In genomic region chr5:131630208-131630962, GRCh38 we compare ENCODE assay signal across 16 cellular contexts. TPM values are rescaled to one million over a fixed set of nuclear protein-coding genes. Genes with fewer than 3 reads are reported as not detected.
DNase-seq lines count a peak whose midpoint lies in the region; ATAC-seq, FAIRE-seq and TF ChIP-seq lines count a peak whose summit lies in the region.
"Had no signal": no experiment of that assay in that cellular context is flagged by ENCODE, and none has a peak within 500 bp of the region (broad histone marks: within the 10 kb centered on the region; RNA-seq: fewer than 3 reads in every experiment).

No MANE protein-coding gene starts in this region.

- ATAC-seq in HCT116 (no peak), PC-3 (peak; percentile 35), GM18519 (IDR thresholded peaks at IDR 0.05; ENCODE audit: low FRiP score, unreplicated experiment) (no peak), HG03039 (IDR thresholded peaks at IDR 0.05; ENCODE audit: unreplicated experiment) (no peak)
- ATAC-seq: gastrocnemius medialis had no signal

- intact Hi-C loops in HCT116 (cut with micrococcal nuclease) (no loop called here), PC-3 (cut with micrococcal nuclease) (loop anchor here (1.0 kb wide), 1 partner anchor 41 kb away; no protein-coding TSS in a partner anchor)

- H4K20me1 ChIP-seq in HCT116 (ENCODE audit: insufficient read depth), result peaks cover 7% of the 10 kb centered on the region; the same call in 1 of the 2 replicates
- H4K20me1 ChIP-seq in PC-3 (ENCODE audit: low read length), result peaks cover 21% of the 10 kb centered on the region

- peaks cover 96% of the 10 kb centered on the region for H3K79me2 ChIP-seq in HCT116 (ENCODE audit: insufficient read depth, low read length)
- peaks cover 96% of the 10 kb centered on the region for H3K79me2 ChIP-seq in PC-3 (ENCODE audit: low read length)

- DNase-seq in DMS53 (lab: John Stamatoyannopoulos, UW) (peak; percentile 22), DMS53 treated with DMSO at 0.1 percent for 48 hours (lab: John Stamatoyannopoulos, UW; ENCODE audit: unreplicated experiment) (no peak), HCT116 (ENCODE audit: low read depth, low spot score) (no peak), PC-3 (peak; percentile 65)
- DNase-seq in activated CD4-positive, alpha-beta T cell treated with anti-CD3 and anti-CD28 coated beads for 4 hours, result no peak
- DNase-seq: 8988T; activated CD4-positive, alpha-beta T cell treated with anti-CD3 and anti-CD28 coated beads, Interleukin-2, amount 10 ng/mL, durations not matched to agents 24 days and 14 days; Caco-2; gastrocnemius medialis; midbrain; NCI-H226 had no signal

- H3K9me3 ChIP-seq in HCT116 (ENCODE audit: control insufficient read depth in 1 of 2, insufficient read depth in 1 of 2, low read depth in 1 of 2, low read length in 2 of 2), result no peaks in the 10 kb centered on the region
- H3K9me3 ChIP-seq in PC-3 (ENCODE audit: low read length), result no peaks in the 10 kb centered on the region
- H3K9me3 ChIP-seq: Caco-2, gastrocnemius medialis had no signal

- H3K36me3 ChIP-seq in HCT116 (ENCODE audit: control insufficient read depth in 1 of 2, insufficient read depth in 2 of 2, low read length in 2 of 2) (no peaks in the 10 kb centered on the region), PC-3 (ENCODE audit: low read depth, low read length) (no peaks in the 10 kb centered on the region)
- H3K36me3 ChIP-seq: gastrocnemius medialis had no signal

- peak overlapping the region; percentile 58; the same call in 1 of the 2 replicates for H3K4me2 ChIP-seq in HCT116 (ENCODE audit: low read length)
- H3K4me2 ChIP-seq in PC-3 (ENCODE audit: low read length), result peak overlapping the region; percentile 72

- POLR2A ChIA-PET in HCT116 (lab: Charles Lee) (no interaction called here), PC-3 (lab: Charles Lee; ENCODE audit: unreplicated experiment) (interaction anchor here (0.7 kb wide), 2 partner anchors 145 to 372 kb away, joined by 4 read pairs; no protein-coding TSS in a partner anchor)

- H3K9me2 ChIP-seq in HCT116 (ENCODE audit: insufficient read depth) (no peaks in the 10 kb centered on the region), PC-3 (replicated peaks; ENCODE audit: low read length) (no peaks in the 10 kb centered on the region)

- H3K9ac ChIP-seq in HCT116 (ENCODE audit: low read length) (no peak overlapping the region), PC-3 (ENCODE audit: low read length) (peak overlapping the region; percentile 42)

- H3K4me1 ChIP-seq in HCT116 (ENCODE audit: control insufficient read depth in 1 of 2, insufficient read depth in 2 of 2, low read length in 2 of 2), result peaks cover 9 to 36% of the 10 kb centered on the region in 2 experiments
- peaks cover 36% of the 10 kb centered on the region for H3K4me1 ChIP-seq in PC-3 (ENCODE audit: insufficient read depth, low read length)

- CTCF ChIA-PET in HCT116 (lab: Charles Lee), result interaction anchor here (1.4 kb wide), 1 partner anchor 377 kb away, joined by 5 read pairs; no protein-coding TSS in a partner anchor
- CTCF ChIA-PET in PC-3 (lab: Charles Lee), result no interaction called here

- peak; percentile 41 for FAIRE-seq in islet of Langerhans (lab: Jason Lieb, UNC)

- H2AFZ ChIP-seq in HCT116 (ENCODE audit: low read depth, low read length, poor library complexity, severe bottlenecking) (no peak overlapping the region), PC-3 (ENCODE audit: low read length) (no peak overlapping the region)

- RAD21 ChIA-PET in HCT116 (lab: Charles Lee; ENCODE audit: low non-redundant PET in 1 of 2, low total read pairs in 2 of 2, uncharacterized antibody in 2 of 2, unreplicated experiment in 2 of 2), result no interaction called here

- BruUV-seq in HCT116 (replicated peaks; lab: Mats Ljungman, UMichigan), result no TSS peak
- no TSS peak for BruUV-seq in PC-3 (replicated peaks; lab: Mats Ljungman, UMichigan)

- H3K27me3 ChIP-seq in HCT116 (ENCODE audit: insufficient read depth, low read length) (no peaks in the 10 kb centered on the region), PC-3 (ENCODE audit: low read length) (no peaks in the 10 kb centered on the region)
- H3K27me3 ChIP-seq: gastrocnemius medialis had no signal

- TF ChIP-seq RAD21 in HCT116 (IDR thresholded peaks at IDR 0.05; ENCODE audit: low read depth), result no peak

- no peaks in the 10 kb centered on the region for H3F3A ChIP-seq in PC-3 (ENCODE audit: low read length, unreplicated experiment)

- H3K4me3 ChIP-seq in HCT116 (replicated peaks in 1 of 2; ENCODE audit: low read depth in 1 of 2, low read length in 2 of 2) (no peak overlapping the region), PC-3 (ENCODE audit: low read length) (peak overlapping the region; percentile 23)
- H3K4me3 ChIP-seq: gastrocnemius medialis, skin epidermis had no signal

- TF ChIP-seq CTCF in HCT116 (IDR thresholded peaks at IDR 0.05 in 2 of 3, conservative IDR thresholded peaks at IDR 0.05 in 1 of 3; ENCODE audit: borderline replicate concordance in 1 of 3, insufficient read depth in 1 of 3, low read depth in 2 of 3, low read length in 2 of 3) (no peak), PC-3 (conservative IDR thresholded peaks at IDR 0.05; ENCODE audit: low read depth, low read length) (no peak)

- TF ChIP-seq POLR2A in HCT116 (IDR thresholded peaks at IDR 0.05; ENCODE audit: borderline replicate concordance, extremely low read depth, insufficient read depth, insufficient read length), result no peak

- H3K27ac ChIP-seq in HCT116 (ENCODE audit: low read depth, low read length) (no peak overlapping the region), PC-3 (ENCODE audit: low read length) (peak overlapping the region; percentile 90)
- H3K27ac ChIP-seq: gastrocnemius medialis, RWPE1 had no signal

TF ChIP-seq in HCT116, 20 proteins besides CTCF, POLR2A, EP300 and RAD21:
- TF ChIP-seq CBX3 (IDR thresholded peaks at IDR 0.05; ENCODE audit: low read depth) (no peak), ELF1 (IDR thresholded peaks at IDR 0.05; ENCODE audit: borderline replicate concordance, low read depth) (no peak), EZH2 (IDR thresholded peaks at IDR 0.05) (no peak), TCF7L2 (IDR thresholded peaks at IDR 0.05; ENCODE audit: borderline replicate concordance, extremely low read depth, insufficient read depth, insufficient read length) (no peak), SP1 (IDR thresholded peaks at IDR 0.05; ENCODE audit: low read depth) (no peak), ATF3 (IDR thresholded peaks at IDR 0.05) (no peak), SRF (IDR thresholded peaks at IDR 0.05; ENCODE audit: low read depth) (no peak), POLR2AphosphoS5 (IDR thresholded peaks at IDR 0.05; ENCODE audit: low read depth, low read length) (no peak), FOSL1 (IDR thresholded peaks at IDR 0.05; ENCODE audit: low read depth) (no peak), CEBPB (IDR thresholded peaks at IDR 0.05; ENCODE audit: low read depth) (no peak), EGR1 (IDR thresholded peaks at IDR 0.05; ENCODE audit: low read depth) (no peak), ZNF274 (IDR thresholded peaks at IDR 0.05; ENCODE audit: low read depth, low read length) (no peak), JUND (IDR thresholded peaks at IDR 0.05) (no peak)
- TF ChIP-seq, protein P1, sequence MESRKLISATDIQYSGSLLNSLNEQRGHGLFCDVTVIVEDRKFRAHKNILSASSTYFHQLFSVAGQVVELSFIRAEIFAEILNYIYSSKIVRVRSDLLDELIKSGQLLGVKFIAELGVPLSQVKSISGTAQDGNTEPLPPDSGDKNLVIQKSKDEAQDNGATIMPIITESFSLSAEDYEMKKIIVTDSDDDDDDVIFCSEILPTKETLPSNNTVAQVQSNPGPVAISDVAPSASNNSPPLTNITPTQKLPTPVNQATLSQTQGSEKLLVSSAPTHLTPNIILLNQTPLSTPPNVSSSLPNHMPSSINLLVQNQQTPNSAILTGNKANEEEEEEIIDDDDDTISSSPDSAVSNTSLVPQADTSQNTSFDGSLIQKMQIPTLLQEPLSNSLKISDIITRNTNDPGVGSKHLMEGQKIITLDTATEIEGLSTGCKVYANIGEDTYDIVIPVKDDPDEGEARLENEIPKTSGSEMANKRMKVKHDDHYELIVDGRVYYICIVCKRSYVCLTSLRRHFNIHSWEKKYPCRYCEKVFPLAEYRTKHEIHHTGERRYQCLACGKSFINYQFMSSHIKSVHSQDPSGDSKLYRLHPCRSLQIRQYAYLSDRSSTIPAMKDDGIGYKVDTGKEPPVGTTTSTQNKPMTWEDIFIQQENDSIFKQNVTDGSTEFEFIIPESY (IDR thresholded peaks at IDR 0.05; ENCODE audit: extremely low read depth, insufficient replicate concordance, low read length), result no peak
- TF ChIP-seq, protein P2, sequence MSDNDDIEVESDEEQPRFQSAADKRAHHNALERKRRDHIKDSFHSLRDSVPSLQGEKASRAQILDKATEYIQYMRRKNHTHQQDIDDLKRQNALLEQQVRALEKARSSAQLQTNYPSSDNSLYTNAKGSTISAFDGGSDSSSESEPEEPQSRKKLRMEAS (IDR thresholded peaks at IDR 0.05), result no peak

RNA-seq across cellular contexts. Expression of gene RAPGEF6, which starts 4.6 kb away (rescaled TPM):
- 18.4 TPM for total RNA-seq in HCT116 (2021; ENCODE audit: unreplicated experiment)
- polyA plus RNA-seq in HCT116 (2012), result 3.3 and 4.2 TPM in 2 replicates
- 9.7 and 9.8 TPM in 2 replicates for total RNA-seq in PC-3 (2014; rRNA removed)

Comparison
In these comparisons a context has a peak if more than half of its experiments do, and no peak if none do; other contexts are left out.
1. DNase-seq: peak in DMS53 (single experiment) and PC-3 (single experiment); none in DMS53 treated with DMSO at 0.1 percent for 48 hours (single experiment), HCT116 (single experiment) and activated CD4-positive, alpha-beta T cell treated with anti-CD3 and anti-CD28 coated beads for 4 hours (0 of 2).